Comparison of ENCODE assay signal across 1 cellular context in genomic region chr5:178204205-178205009, GRCh38.
TF ChIP-seq lines count a peak whose summit lies in the region.

Gene HNRNPAB, plus strand, starts transcription at chr5:178204533. Its CDS starts 305 bp downstream, at chr5:178204838.

TF ChIP-seq in SK-N-SH, 30 proteins besides CTCF, POLR2A, EP300 and RAD21 (continued from another document):
- TF ChIP-seq REST (IDR thresholded peaks at IDR 0.05; ENCODE audit: low read depth, low read length) (peak; percentile 30; the same call in 1 of the 2 replicates), RXRA (IDR thresholded peaks at IDR 0.05; ENCODE audit: borderline replicate concordance, low read depth) (no peak), MAX (IDR thresholded peaks at IDR 0.05; ENCODE audit: low read depth) (peak; percentile 87), USF1 (IDR thresholded peaks at IDR 0.05; ENCODE audit: borderline replicate concordance, low read depth) (no peak), IRF3 (IDR thresholded peaks at IDR 0.05; ENCODE audit: low read depth, low read length) (peak; percentile 84), RFX5 (IDR thresholded peaks at IDR 0.05; ENCODE audit: low read length) (no peak), NRF1 (IDR thresholded peaks at IDR 0.05; ENCODE audit: low read depth, low read length) (peak; percentile 17; the same call in 1 of the 2 replicates), ZBTB33 (IDR thresholded peaks at IDR 0.05; ENCODE audit: borderline replicate concordance, low read depth) (no peak)
